ENCODE assay signal across 12 cellular contexts in genomic region chr3:45124379-45124778, GRCh38. TPM values are rescaled to one million over a fixed set of nuclear protein-coding genes. Genes with fewer than 3 reads are reported as not detected.
DNase-seq lines count a peak whose midpoint lies in the region; ATAC-seq, FAIRE-seq and TF ChIP-seq lines count a peak whose summit lies in the region.
"Had no signal": no experiment of that assay in that cellular context is flagged by ENCODE, and none has a peak within 500 bp of the region (broad histone marks: within the 10 kb centered on the region; RNA-seq: fewer than 3 reads in every experiment).

No MANE protein-coding gene starts in this region.

- H3K9me3 ChIP-seq in esophagus squamous epithelium (no peaks in the 10 kb centered on the region), sigmoid colon (no peaks in the 10 kb centered on the region), pancreas (no peaks in the 10 kb centered on the region)

- no peak for FAIRE-seq in pancreas (lab: Jason Lieb, UNC)
- FAIRE-seq: kidney had no signal

- no peaks in the 10 kb centered on the region for H3K27me3 ChIP-seq in esophagus squamous epithelium
- H3K27me3 ChIP-seq in sigmoid colon: no peaks in the 10 kb centered on the region
- H3K27me3 ChIP-seq in pancreas: no peaks in the 10 kb centered on the region

- WGBS in esophagus squamous epithelium, 2 donors: 31 to 33% methylated on average over 4 of the region's 4 CpGs
- 61 to 75% methylated on average over 4 of the region's 4 CpGs for WGBS in sigmoid colon, 2 donors
- WGBS in pancreas, 2 donors: 65 to 79% methylated on average over 4 of the region's 4 CpGs

- peak; percentile 82 for DNase-seq in GM04503 (ENCODE audit: low read depth)
- DNase-seq in RPMI7951 (ENCODE audit: low read depth): peak; percentile 99
- DNase-seq in esophagus squamous epithelium (lab: John Stamatoyannopoulos, UW): no peak
- no peak for DNase-seq in sigmoid colon
- DNase-seq in nucleus accumbens (lab: John Stamatoyannopoulos, UW): no peak
- no peak for DNase-seq in pancreas
- DNase-seq in HuH-7.5 (ENCODE audit: low spot score): no peak
- DNase-seq: activated CD4-positive, alpha-beta T cell treated with anti-CD3 and anti-CD28 coated beads for 1 hour; central memory CD4-positive, alpha-beta T cell; kidney had no signal

- TF ChIP-seq POLR2A in esophagus squamous epithelium (IDR thresholded peaks at IDR 0.05) (no peak), sigmoid colon (IDR thresholded peaks at IDR 0.05) (no peak)

- TF ChIP-seq CTCF in esophagus squamous epithelium (IDR thresholded peaks at IDR 0.05): no peak
- no peak for TF ChIP-seq CTCF in sigmoid colon (IDR thresholded peaks at IDR 0.05)
- TF ChIP-seq CTCF in pancreas (IDR thresholded peaks at IDR 0.05): no peak

- peaks cover 9 to 96% (median 47%) of the 10 kb centered on the region in 3 donors for H3K4me1 ChIP-seq in esophagus squamous epithelium
- peaks cover 0 to 37% (median 29%) of the 10 kb centered on the region in 4 donors for H3K4me1 ChIP-seq in sigmoid colon
- H3K4me1 ChIP-seq in pancreas: peaks cover 6 to 30% (median 7%) of the 10 kb centered on the region in 3 donors

- H3K36me3 ChIP-seq in esophagus squamous epithelium: no peaks in the 10 kb centered on the region
- no peaks in the 10 kb centered on the region for H3K36me3 ChIP-seq in sigmoid colon
- H3K36me3 ChIP-seq in pancreas: no peaks in the 10 kb centered on the region

- H3K27ac ChIP-seq in esophagus squamous epithelium: peak overlapping the region; percentile 73 to 86 (median 80)
- H3K27ac ChIP-seq in sigmoid colon: peak overlapping the region; percentile 63 to 77 (median 72)
- H3K27ac ChIP-seq in pancreas: no peak overlapping the region

- TF ChIP-seq EP300 in sigmoid colon (IDR thresholded peaks at IDR 0.05): no peak

- ATAC-seq in pancreas (no peak), HG03565 (IDR thresholded peaks at IDR 0.05; ENCODE audit: unreplicated experiment) (no peak)
- ATAC-seq: sciatic nerve had no signal

- intact Hi-C loops in esophagus squamous epithelium (cut with DNase I) (no loop called here), sigmoid colon (cut with DNase I) (no loop called here), pancreas (cut with DNase I) (no loop called here)

- no peak overlapping the region for H3K4me3 ChIP-seq in esophagus squamous epithelium
- H3K4me3 ChIP-seq in sigmoid colon: no peak overlapping the region
- H3K4me3 ChIP-seq in pancreas: no peak overlapping the region

RNA-seq across cellular contexts. Expression of gene CDCP1, which starts 21.8 kb away (rescaled TPM):
- 75.6 and 78.0 TPM in 2 replicates for total RNA-seq in RPMI7951 (2014; rRNA removed; shearing (Covaris generic))
- total RNA-seq in esophagus squamous epithelium (10 to 100 TPM; 35.7 to 95.4 (median 54.6) TPM), sigmoid colon (1 to 10 TPM in 1 of 4 donors, under 1 TPM in 3; 0.71 to 1.2 (median 0.82) TPM), pancreas (10 to 100 TPM in 3 of 6 donors, 1 to 10 TPM in 3; 7.9 to 22.2 (median 10.3) TPM)
- polyA plus RNA-seq in sigmoid colon (10 to 100 TPM in 1 of 3 donors, 1 to 10 TPM in 2; 7.2 to 35.2 (median 9.0) TPM), pancreas (1 to 10 TPM; 3.4 to 4.1 TPM)

Comparison
In these comparisons a context has a peak if more than half of its experiments do, and no peak if none do; other contexts are left out.
1. DNase-seq: peak in GM04503 (single experiment) and RPMI7951 (single experiment); none in esophagus squamous epithelium (single experiment), sigmoid colon (single experiment), nucleus accumbens (0 of 56), pancreas (0 of 6) and HuH-7.5 (single experiment).
2. H3K27ac ChIP-seq: peak in esophagus squamous epithelium (4 of 4) and sigmoid colon (4 of 4); none in pancreas (0 of 4).
3. RNA of gene CDCP1, which starts 21.8 kb away (total RNA-seq): 75.6 to 78.0 TPM in RPMI7951, 35.7 to 95.4 TPM in esophagus squamous epithelium and 7.9 to 22.2 TPM in pancreas; 0.71 to 1.2 TPM in sigmoid colon; every median in the first group is over 4 times any median in the second.